Comparison of ENCODE assay signal across 8 cellular contexts in the genomic region with DNA sequence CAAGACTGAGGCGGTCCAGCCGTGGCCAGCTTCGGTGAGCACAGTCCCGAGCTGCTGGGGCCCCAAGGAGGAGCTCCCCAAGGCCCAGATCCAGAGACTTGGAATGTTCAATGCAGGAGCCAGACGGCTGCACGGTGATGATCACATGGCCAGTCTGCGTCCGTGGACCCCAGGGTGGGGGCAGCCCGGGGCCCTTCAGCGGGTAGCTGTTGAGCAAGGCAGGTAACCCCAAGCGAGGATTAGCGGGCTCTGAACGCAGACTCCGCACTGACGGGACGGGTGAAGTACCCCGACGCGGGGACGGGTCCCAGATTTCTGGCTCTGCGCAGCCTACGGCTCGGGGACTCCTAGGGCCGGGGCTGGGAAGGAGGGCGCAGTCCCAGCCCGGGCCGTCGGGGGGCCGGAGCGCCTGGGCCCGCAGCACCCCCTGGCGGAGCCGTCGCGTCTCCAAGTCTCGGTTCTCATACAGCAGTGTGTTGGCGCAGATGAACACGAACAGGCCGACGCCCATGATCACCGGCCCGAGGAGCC. TPM values are rescaled to one million over a fixed set of nuclear protein-coding genes. Genes with fewer than 3 reads are reported as not detected.
DNase-seq lines count a peak whose midpoint lies in the region; ATAC-seq, FAIRE-seq and TF ChIP-seq lines count a peak whose summit lies in the region.

No MANE protein-coding gene starts in this region.

- H3K9me3 Mint-ChIP-seq in effector memory CD8-positive, alpha-beta T cell: no peaks in the 10 kb centered on the region
- no peaks in the 10 kb centered on the region for H3K9me3 Mint-ChIP-seq in nephron

- no peak overlapping the region for H3K27ac ChIP-seq in BLaER1 treated with 17β-estradiol and CSF1 and Interleukin-3, amounts not matched to agents 10 nM and 100 nM
- peak overlapping the region; percentile 53 to 100 for H3K27ac ChIP-seq in thoracic aorta

- H3K27me3 Mint-ChIP-seq in effector memory CD8-positive, alpha-beta T cell: peaks cover 10 to 21% of the 10 kb centered on the region in 2 donors
- H3K27me3 Mint-ChIP-seq in nephron (ENCODE audit: low read depth): peaks cover 49% of the 10 kb centered on the region

- peak; percentile 24 for DNase-seq in KG1 (lab: John Stamatoyannopoulos, UW)
- DNase-seq in activated CD4-positive, alpha-beta T cell treated with anti-CD3 and anti-CD28 coated beads for 48 hours: peak; percentile 85
- peak; percentile 51 to 61 (median 54) for DNase-seq in effector memory CD8-positive, alpha-beta T cell
- DNase-seq in thoracic aorta (ENCODE audit: low spot score): no peak
- DNase-seq in HTR-8/SVneo (ENCODE audit: insufficient read length, low spot score): no peak

- H3K9me3 ChIP-seq in BLaER1 treated with 17β-estradiol and CSF1 and Interleukin-3, amounts not matched to agents 10 nM and 100 nM (replicated peaks in 1 of 11): no peaks in the 10 kb centered on the region
- H3K9me3 ChIP-seq in thoracic aorta: no peaks in the 10 kb centered on the region

- TF ChIP-seq CTCF in nephron (IDR thresholded peaks at IDR 0.05; ENCODE audit: unreplicated experiment in 3 of 3): peak; percentile 54 to 74 (median 59)
- TF ChIP-seq CTCF in thoracic aorta (IDR thresholded peaks at IDR 0.05): peak; percentile 53

- H4K20me1 ChIP-seq in BLaER1 treated with 17β-estradiol and CSF1 and Interleukin-3, amounts not matched to agents 10 nM and 100 nM: peaks cover 0 to 68% (median 46%) of the 10 kb centered on the region in 11 experiments; a peak in 19 of 22 replicates

- peaks cover 22 to 33% (median 31%) of the 10 kb centered on the region in 11 experiments for H3K36me3 ChIP-seq in BLaER1 treated with 17β-estradiol and CSF1 and Interleukin-3, amounts not matched to agents 10 nM and 100 nM
- no peaks in the 10 kb centered on the region for H3K36me3 ChIP-seq in thoracic aorta

- peak overlapping the region in 1 of 2 donors; percentile 68 for H3K27ac Mint-ChIP-seq in effector memory CD8-positive, alpha-beta T cell
- peak overlapping the region in 1 of 3 experiments; percentile 65 for H3K27ac Mint-ChIP-seq in nephron

- peak overlapping the region in 1 of 11 experiments; percentile 53; a peak in 1 of 22 replicates for H3K9ac ChIP-seq in BLaER1 treated with 17β-estradiol and CSF1 and Interleukin-3, amounts not matched to agents 10 nM and 100 nM

- H3K36me3 Mint-ChIP-seq in effector memory CD8-positive, alpha-beta T cell (ENCODE audit: insufficient read depth): peaks cover 46% of the 10 kb centered on the region
- peaks cover 19% of the 10 kb centered on the region for H3K36me3 Mint-ChIP-seq in nephron (ENCODE audit: low read depth)

- H3K27me3 ChIP-seq in BLaER1 treated with 17β-estradiol and CSF1 and Interleukin-3, amounts not matched to agents 10 nM and 100 nM: peaks cover 61 to 70% (median 64%) of the 10 kb centered on the region in 11 experiments
- H3K27me3 ChIP-seq in thoracic aorta (replicated peaks; ENCODE audit: insufficient read depth): no peaks in the 10 kb centered on the region

- FAIRE-seq in HTR-8/SVneo (lab: Jason Lieb, UNC): no peak

- H3K4me1 Mint-ChIP-seq in effector memory CD8-positive, alpha-beta T cell (ENCODE audit: low read depth in 2 of 2): peaks cover 12 to 13% of the 10 kb centered on the region in 2 donors
- H3K4me1 Mint-ChIP-seq in nephron: peaks cover 20% of the 10 kb centered on the region

- peak overlapping the region in 1 of 2 donors; percentile 37 for H3K4me3 Mint-ChIP-seq in effector memory CD8-positive, alpha-beta T cell
- peak overlapping the region; percentile 68 to 69 (median 68) for H3K4me3 Mint-ChIP-seq in nephron

- H3K4me2 ChIP-seq in BLaER1 treated with 17β-estradiol and CSF1 and Interleukin-3, amounts not matched to agents 10 nM and 100 nM: peak overlapping the region; percentile 38 to 73 (median 59); a peak in 20 of 22 replicates

- H3K4me1 ChIP-seq in BLaER1 treated with 17β-estradiol and CSF1 and Interleukin-3, amounts not matched to agents 10 nM and 100 nM: peaks cover 17 to 31% (median 27%) of the 10 kb centered on the region in 10 experiments; a peak in 19 of 20 replicates
- H3K4me1 ChIP-seq in thoracic aorta (ENCODE audit: control insufficient read depth in 1 of 2, low read depth in 2 of 2): peaks cover 13 to 47% of the 10 kb centered on the region in 2 donors

- peak; percentile 76 for ATAC-seq in effector memory CD8-positive, alpha-beta T cell (replicated peaks)
- no peak for ATAC-seq in thoracic aorta (ENCODE audit: insufficient number of reproducible peaks, low FRiP score, low read depth)
- no peak for ATAC-seq in GM19397 (IDR thresholded peaks at IDR 0.05; ENCODE audit: unreplicated experiment)

- peak overlapping the region in 4 of 10 experiments; percentile 35 to 46 (median 41); a peak in 7 of 20 replicates for H3K4me3 ChIP-seq in BLaER1 treated with 17β-estradiol and CSF1 and Interleukin-3, amounts not matched to agents 10 nM and 100 nM
- H3K4me3 ChIP-seq in thoracic aorta: peak overlapping the region; percentile 97

RNA-seq across cellular contexts. Expression of a gene that starts 2.7 kb away (rescaled TPM):
- total RNA-seq in thoracic aorta: 10 to 100 TPM; 20.8 to 31.4 TPM

Comparison
In these comparisons a context has a peak if more than half of its experiments do, and no peak if none do; other contexts are left out.
1. H3K27ac ChIP-seq: peak in thoracic aorta (2 of 2); none in BLaER1 treated with 17β-estradiol and CSF1 and Interleukin-3, amounts not matched to agents 10 nM and 100 nM (0 of 11).
2. DNase-seq: peak in KG1 (single experiment), activated CD4-positive, alpha-beta T cell treated with anti-CD3 and anti-CD28 coated beads for 48 hours (single experiment) and effector memory CD8-positive, alpha-beta T cell (3 of 3); none in thoracic aorta (single experiment) and HTR-8/SVneo (single experiment).